ENCODE assay signal across 8 cellular contexts in genomic region chr2:105521176-105521575, GRCh38.
DNase-seq lines count a peak whose midpoint lies in the region; ATAC-seq, FAIRE-seq and TF ChIP-seq lines count a peak whose summit lies in the region.

No MANE protein-coding gene starts in this region.

- no peaks in the 10 kb centered on the region for H3K27me3 Mint-ChIP-seq in T-helper 2 cell treated with Interferon-gamma antibody and Interleukin-4, amounts not matched to agents 5 μg/mL and 100 μg/mL, for 36 hours (ENCODE audit: low read depth)

- H3K36me3 Mint-ChIP-seq in T-helper 2 cell treated with Interferon-gamma antibody and Interleukin-4, amounts not matched to agents 5 μg/mL and 100 μg/mL, for 36 hours (ENCODE audit: low read depth) = no peaks in the 10 kb centered on the region

- H3K9me3 ChIP-seq in small intestine (ENCODE audit: control insufficient read depth, low read depth) = no peaks in the 10 kb centered on the region

- H3K27me3 ChIP-seq in small intestine (ENCODE audit: control insufficient read depth in 2 of 2, insufficient read depth in 2 of 2, low read length in 2 of 2) = no peaks in the 10 kb centered on the region

- H3K4me3 ChIP-seq in epithelial cell of proximal tubule (ENCODE audit: low read depth, low read length) (no peak overlapping the region), small intestine (ENCODE audit: low read depth in 1 of 2, low read length in 2 of 2) (no peak overlapping the region)

- H3K9me3 Mint-ChIP-seq in T-helper 2 cell treated with Interferon-gamma antibody and Interleukin-4, amounts not matched to agents 5 μg/mL and 100 μg/mL, for 36 hours = no peaks in the 10 kb centered on the region

- H3K36me3 ChIP-seq in small intestine (ENCODE audit: control insufficient read depth in 2 of 2, insufficient read depth in 2 of 2, low read length in 2 of 2) = no peaks in the 10 kb centered on the region

- WGBS in small intestine, 3 donors = 0 to 6% (median 3%) methylated on average over 1 of the region's 1 CpG

- no peaks in the 10 kb centered on the region for H3K4me1 ChIP-seq in small intestine (ENCODE audit: control insufficient read depth in 2 of 2, insufficient read depth in 1 of 2, low read depth in 1 of 2, low read length in 1 of 2)

- no peak for FAIRE-seq in small intestine (lab: Jason Lieb, UNC)

- H3K27ac Mint-ChIP-seq in T-helper 2 cell treated with Interferon-gamma antibody and Interleukin-4, amounts not matched to agents 5 μg/mL and 100 μg/mL, for 36 hours = no peak overlapping the region

- H3K4me1 Mint-ChIP-seq in T-helper 2 cell treated with Interferon-gamma antibody and Interleukin-4, amounts not matched to agents 5 μg/mL and 100 μg/mL, for 36 hours (ENCODE audit: low read depth) = no peaks in the 10 kb centered on the region

- H3K27ac ChIP-seq in small intestine (ENCODE audit: low read depth in 1 of 2, low read length in 1 of 2) = no peak overlapping the region

- no peak overlapping the region for H3K4me3 Mint-ChIP-seq in T-helper 2 cell treated with Interferon-gamma antibody and Interleukin-4, amounts not matched to agents 5 μg/mL and 100 μg/mL, for 36 hours

- no peak for ATAC-seq in GM19035 (IDR thresholded peaks at IDR 0.05; ENCODE audit: unreplicated experiment)
- no peak for ATAC-seq in HG02588 (IDR thresholded peaks at IDR 0.05; ENCODE audit: unreplicated experiment)

- TF ChIP-seq CTCF in epithelial cell of proximal tubule (conservative IDR thresholded peaks at IDR 0.05; ENCODE audit: low read depth, low read length) = peak; percentile 51

- DNase-seq in NCI-H2107 treated with DMSO at 0.1 percent for 48 hours (lab: John Stamatoyannopoulos, UW; ENCODE audit: unreplicated experiment) (peak; percentile 13), NCI-H2107 (lab: John Stamatoyannopoulos, UW) (no peak), NCI-H82 (lab: John Stamatoyannopoulos, UW) (peak; percentile 80), epithelial cell of proximal tubule (ENCODE audit: low read depth) (no peak), small intestine (peak; percentile 40)
- no peak for DNase-seq in T-helper 2 cell treated with Interferon-gamma antibody and Interleukin-4, amounts not matched to agents 5 μg/mL and 100 μg/mL, for 36 hours (ENCODE audit: low spot score)

Comparison
In these comparisons a context has a peak if more than half of its experiments do, and no peak if none do; other contexts are left out.
1. DNase-seq: peak in NCI-H2107 treated with DMSO at 0.1 percent for 48 hours (single experiment), NCI-H82 (single experiment) and small intestine (single experiment); none in NCI-H2107 (single experiment), epithelial cell of proximal tubule (single experiment) and T-helper 2 cell treated with Interferon-gamma antibody and Interleukin-4, amounts not matched to agents 5 μg/mL and 100 μg/mL, for 36 hours (single experiment).